7 cellular contexts compared by ENCODE assay signal in genomic region chr3:182794806-182795369, GRCh38. TPM values are rescaled to one million over a fixed set of nuclear protein-coding genes. Genes with fewer than 3 reads are reported as not detected.
DNase-seq lines count a peak whose midpoint lies in the region; ATAC-seq, FAIRE-seq and TF ChIP-seq lines count a peak whose summit lies in the region.

No MANE protein-coding gene starts in this region.

- H3K9me2 ChIP-seq in GM23338 (ENCODE audit: insufficient read depth): no peaks in the 10 kb centered on the region

- no peak for ATAC-seq in GM23338
- no peak for ATAC-seq in T-cell (replicated peaks in 1 of 4)
- ATAC-seq in GM21529 (IDR thresholded peaks at IDR 0.05; ENCODE audit: unreplicated experiment): no peak
- ATAC-seq in GM21367 (IDR thresholded peaks at IDR 0.05; ENCODE audit: unreplicated experiment): no peak
- ATAC-seq in GM21360 (IDR thresholded peaks at IDR 0.05; ENCODE audit: unreplicated experiment): no peak

- no peak for TF ChIP-seq CTCF in GM23338 (conservative IDR thresholded peaks at IDR 0.05; ENCODE audit: low read depth in 2 of 2)

- CTCF ChIA-PET in T-cell (lab: Charles Lee): interaction anchor here (0.7 to 1.0 kb wide), 6 partner anchors 12 to 555 kb away, joined by 3 to 5 read pairs (median 3); no protein-coding TSS in a partner anchor

- no peaks in the 10 kb centered on the region for H3K36me3 Mint-ChIP-seq in GM23338 (ENCODE audit: low read depth)
- H3K36me3 Mint-ChIP-seq in T-cell: peaks cover 3% of the 10 kb centered on the region

- WGBS in small intestine, 3 donors: 1 to 7% (median 2%) methylated on average over 6 of the region's 6 CpGs

- H3K27me3 ChIP-seq in GM23338 (ENCODE audit: insufficient read depth) (peaks cover 17% of the 10 kb centered on the region), small intestine (ENCODE audit: control insufficient read depth in 2 of 2, insufficient read depth in 2 of 2, low read length in 2 of 2) (no peaks in the 10 kb centered on the region)

- peak overlapping the region; percentile 91 for H3K4me3 Mint-ChIP-seq in GM23338
- peak overlapping the region; percentile 92 to 95 (median 94) for H3K4me3 Mint-ChIP-seq in T-cell

- peak overlapping the region; percentile 92 for H3K4me2 ChIP-seq in GM23338

- H3K27ac ChIP-seq in GM23338 (ENCODE audit: low read depth) (no peak overlapping the region), small intestine (ENCODE audit: low read depth in 1 of 2, low read length in 1 of 2) (peak overlapping the region; percentile 99 to 100)

- H3K4me1 ChIP-seq in GM23338 (ENCODE audit: insufficient read depth) (peaks cover 8% of the 10 kb centered on the region), small intestine (ENCODE audit: control insufficient read depth in 2 of 2, insufficient read depth in 1 of 2, low read depth in 1 of 2, low read length in 1 of 2) (no peaks in the 10 kb centered on the region)

- FAIRE-seq in small intestine (lab: Jason Lieb, UNC): no peak

- H3K9me3 Mint-ChIP-seq in GM23338 (no peaks in the 10 kb centered on the region), T-cell (no peaks in the 10 kb centered on the region)

- H4K20me1 ChIP-seq in GM23338 (replicated peaks; ENCODE audit: insufficient read depth): no peaks in the 10 kb centered on the region

- no peak overlapping the region for H2AFZ ChIP-seq in GM23338

- H3K79me2 ChIP-seq in GM23338 (replicated peaks; ENCODE audit: insufficient read depth): peaks cover 34% of the 10 kb centered on the region

- POLR2A ChIA-PET in T-cell (lab: Charles Lee): interaction anchor here (0.6 to 1.6 kb wide), 6 partner anchors 9 to 48 kb away, joined by 3 to 9 read pairs (median 4); no protein-coding TSS in a partner anchor

- H3F3A ChIP-seq in GM23338 (replicated peaks; ENCODE audit: low read depth): no peaks in the 10 kb centered on the region

- H3K27me3 Mint-ChIP-seq in GM23338 (ENCODE audit: insufficient read depth, low read depth, poor library complexity) (peaks cover 11% of the 10 kb centered on the region), T-cell (no peaks in the 10 kb centered on the region)

- peak overlapping the region; percentile 93 for H3K4me3 ChIP-seq in GM23338
- peak overlapping the region; percentile 95 to 99 for H3K4me3 ChIP-seq in small intestine (ENCODE audit: low read depth in 1 of 2, low read length in 2 of 2)

- H3K9me3 ChIP-seq in small intestine (ENCODE audit: control insufficient read depth, low read depth): no peaks in the 10 kb centered on the region

- H3K27ac Mint-ChIP-seq in GM23338 (no peak overlapping the region), T-cell (peak overlapping the region; percentile 95 to 96)

- H3K36me3 ChIP-seq in GM23338 (ENCODE audit: insufficient read depth) (no peaks in the 10 kb centered on the region), small intestine (ENCODE audit: control insufficient read depth in 2 of 2, insufficient read depth in 2 of 2, low read length in 2 of 2) (no peaks in the 10 kb centered on the region)

- H3K4me1 Mint-ChIP-seq in GM23338: peaks cover 13% of the 10 kb centered on the region
- H3K4me1 Mint-ChIP-seq in T-cell: peaks cover 46 to 59% (median 53%) of the 10 kb centered on the region in 3 donors

- DNase-seq in GM23338 (ENCODE audit: low spot score) (no peak), T-cell (no peak), glomerular visceral epithelial cell (ENCODE audit: extremely low spot score) (peak; percentile 1), small intestine (peak; percentile 10)

TF ChIP-seq in GM23338, 12 proteins besides CTCF, POLR2A, EP300 and RAD21 (continues in another document):
- TF ChIP-seq JUNB (IDR thresholded peaks at IDR 0.05; ENCODE audit: unreplicated experiment): no peak
- no peak for TF ChIP-seq POLR2AphosphoS5 (IDR thresholded peaks at IDR 0.05; ENCODE audit: low read depth)
- no peak for TF ChIP-seq ZNF331 (CRISPR knock-in tag; IDR thresholded peaks at IDR 0.05; ENCODE audit: low read depth)
- no peak for TF ChIP-seq EZH2phosphoT487 (IDR thresholded peaks at IDR 0.05; ENCODE audit: unreplicated experiment)
- TF ChIP-seq NANOG (IDR thresholded peaks at IDR 0.05; ENCODE audit: borderline replicate concordance): no peak
- TF ChIP-seq CREB1 (CRISPR knock-in tag; IDR thresholded peaks at IDR 0.05; ENCODE audit: low read depth): no peak
- no peak for TF ChIP-seq ZNF462 (CRISPR knock-in tag; IDR thresholded peaks at IDR 0.05)
- no peak for TF ChIP-seq EZH2 (IDR thresholded peaks at IDR 0.05; ENCODE audit: low read depth, unreplicated experiment)
- no peak for TF ChIP-seq ETS1 (IDR thresholded peaks at IDR 0.05)

RNA-seq across cellular contexts. Expression of gene ATP11B, which starts 1.6 kb away (rescaled TPM):
- total RNA-seq in GM23338 (2014; rRNA removed; shearing (Covaris generic)): 24.7 and 30.6 TPM in 2 replicates
- polyA plus RNA-seq in GM23338 (2016; fragmentation: Nextera tagmentation; extraction: Ambion mirVana) (5.8 and 6.0 TPM in 2 replicates), small intestine (10 to 100 TPM in 1 of 3 donors, 1 to 10 TPM in 2; 7.0 to 17.1 (median 9.6) TPM)
- total RNA-seq in T-cell: 100 to 1,000 TPM in 2 of 5 donors, 10 to 100 TPM in 3; 90.7 to 139 (median 98.1) TPM

Comparison
In these comparisons a context has a peak if more than half of its experiments do, and no peak if none do; other contexts are left out.
1. DNase-seq: peak in glomerular visceral epithelial cell (single experiment) and small intestine (single experiment); none in GM23338 (single experiment) and T-cell (0 of 34).